Comparison of ENCODE assay signal across 8 cellular contexts in the genomic region with DNA sequence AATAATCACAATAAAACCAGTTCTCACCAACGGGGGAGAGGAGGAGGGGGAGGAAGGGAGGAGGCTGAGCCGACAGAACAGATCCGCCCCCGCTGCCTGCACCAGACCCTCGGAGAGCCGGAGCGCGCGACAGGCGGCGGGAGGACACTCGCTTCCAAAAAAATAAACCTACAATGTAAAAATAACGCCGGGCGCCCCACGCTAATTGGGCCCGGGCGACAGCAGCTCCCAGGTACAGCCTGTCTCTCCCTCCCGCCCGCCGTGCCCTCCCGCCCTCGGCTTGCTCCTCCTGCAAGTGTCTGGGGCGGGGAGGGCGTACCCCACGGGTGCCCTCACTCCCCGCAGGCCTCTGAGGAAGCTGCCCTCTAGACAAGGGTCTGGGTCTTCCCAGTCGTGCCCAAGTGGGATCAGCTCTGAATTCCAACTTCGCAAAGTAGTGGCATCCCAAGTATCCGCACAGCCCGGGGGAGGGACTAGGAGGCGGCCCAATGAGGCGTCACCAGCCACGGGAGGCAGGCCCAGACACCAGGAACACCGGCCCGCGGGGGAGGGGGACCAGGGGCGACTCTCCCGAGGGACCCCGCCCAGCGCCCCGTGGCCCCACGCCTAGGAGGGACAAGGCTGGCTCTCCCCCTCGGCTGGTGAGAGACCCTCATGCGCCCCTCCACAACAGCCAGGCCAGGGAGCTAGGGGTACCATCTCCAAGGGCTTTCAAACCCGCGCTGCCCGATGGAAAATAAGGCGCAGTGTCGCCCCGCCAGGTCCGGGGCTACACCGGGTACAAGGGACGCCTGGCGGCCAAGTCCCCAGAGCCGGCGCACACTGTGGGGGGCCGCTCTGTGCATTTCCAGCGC. TPM values are rescaled to one million over a fixed set of nuclear protein-coding genes. Genes with fewer than 3 reads are reported as not detected.
DNase-seq lines count a peak whose midpoint lies in the region; ATAC-seq and TF ChIP-seq lines count a peak whose summit lies in the region.

No MANE protein-coding gene starts in this region.

- no peaks in the 10 kb centered on the region for H3K27me3 ChIP-seq in endocrine pancreas (ENCODE audit: control insufficient read depth, insufficient read depth, low read length)
- no peaks in the 10 kb centered on the region for H3K27me3 ChIP-seq in mesenchymal stem cell (ENCODE audit: control insufficient read depth in 1 of 2, insufficient read depth in 1 of 2, low read length in 2 of 2)

- peak overlapping the region; percentile 99 for H2BK5ac ChIP-seq in mesenchymal stem cell (ENCODE audit: low read depth, low read length, poor library complexity, severe bottlenecking)

- H2BK15ac ChIP-seq in mesenchymal stem cell (ENCODE audit: low read depth, poor library complexity, severe bottlenecking), result peak overlapping the region; percentile 99

- peak overlapping the region; percentile 91 to 99 for H3K14ac ChIP-seq in mesenchymal stem cell (ENCODE audit: low read length in 2 of 2)

- WGBS in mesenchymal stem cell, result under 1% methylated on average over 49 of the region's 59 CpGs

- no peak overlapping the region for H3K23ac ChIP-seq in mesenchymal stem cell (ENCODE audit: low read length in 2 of 2)

- TF ChIP-seq CTCF in AG10803 (conservative IDR thresholded peaks at IDR 0.05; ENCODE audit: low read length), result no peak

- peak overlapping the region; percentile 75 for H2AK5ac ChIP-seq in mesenchymal stem cell (ENCODE audit: low read length, severe bottlenecking)

- peak overlapping the region; percentile 89 to 97 for H3K4ac ChIP-seq in mesenchymal stem cell (ENCODE audit: low read depth in 1 of 2, low read length in 2 of 2)

- peak overlapping the region; percentile 59 to 92 for H2BK12ac ChIP-seq in mesenchymal stem cell (ENCODE audit: low read length in 2 of 2)

- H3K9ac ChIP-seq in endocrine pancreas (ENCODE audit: control insufficient read depth, insufficient read depth, low read length), result peak overlapping the region; percentile 76
- peak overlapping the region; percentile 89 for H3K9ac ChIP-seq in mesenchymal stem cell (ENCODE audit: low read length)

- peak overlapping the region; percentile 95 to 96 for H3K18ac ChIP-seq in mesenchymal stem cell (ENCODE audit: low read depth in 1 of 2, low read length in 2 of 2)

- H2AFZ ChIP-seq in mesenchymal stem cell (ENCODE audit: low read depth, low read length), result no peak overlapping the region

- H3K9me3 ChIP-seq in endocrine pancreas (ENCODE audit: control insufficient read depth, low read length) (no peaks in the 10 kb centered on the region), mesenchymal stem cell (ENCODE audit: control insufficient read depth, low read length) (no peaks in the 10 kb centered on the region)

- peak overlapping the region; percentile 97 for H2BK120ac ChIP-seq in mesenchymal stem cell (ENCODE audit: low read depth, low read length)

- H3K27ac ChIP-seq in mesenchymal stem cell (ENCODE audit: low read length, poor library complexity, severe bottlenecking), result peak overlapping the region; percentile 94

- H3K4me1 ChIP-seq in endocrine pancreas (ENCODE audit: control insufficient read depth, insufficient read depth, low read length) (no peaks in the 10 kb centered on the region), mesenchymal stem cell (ENCODE audit: control insufficient read depth, insufficient read depth, low read depth, low read length) (peaks cover 44% of the 10 kb centered on the region)

- H3K79me1 ChIP-seq in mesenchymal stem cell (replicated peaks; ENCODE audit: low read length, poor library complexity, severe bottlenecking), result no peaks in the 10 kb centered on the region

- peak overlapping the region; percentile 95 for H4K8ac ChIP-seq in mesenchymal stem cell (ENCODE audit: low read length)

- H3K4me3 ChIP-seq in AG10803 (ENCODE audit: low read length) (peak overlapping the region; percentile 88), endocrine pancreas (ENCODE audit: control insufficient read depth, insufficient read depth, low read length) (no peak overlapping the region), mesenchymal stem cell (ENCODE audit: insufficient read depth in 1 of 2, low read depth in 1 of 2, low read length in 2 of 2) (peak overlapping the region; percentile 88 to 91)

- peak; percentile 70 for DNase-seq in AG10803 (ENCODE audit: low read depth)
- DNase-seq in NCI-H774 (lab: John Stamatoyannopoulos, UW), result peak; percentile 59
- DNase-seq in activated CD8-positive, alpha-beta memory T cell treated with anti-CD3 and anti-CD28 coated beads for 48 hours (ENCODE audit: low read depth in 2 of 3, low spot score in 2 of 3), result peak; percentile 40 to 62 (median 48)
- DNase-seq in mesenchymal stem cell, result peak; percentile 88
- peak; percentile 52 for DNase-seq in stimulated activated CD8-positive, alpha-beta memory T cell treated with anti-CD3 and anti-CD28 coated beads, Interleukin-12 subunit alpha, Interleukin-12 subunit beta, amount 100 ng/mL, for 1 hour (ENCODE audit: low read depth)

- peak overlapping the region; percentile 54 for H3K4me2 ChIP-seq in mesenchymal stem cell (ENCODE audit: low read length, poor library complexity, severe bottlenecking)

- no peaks in the 10 kb centered on the region for H3K36me3 ChIP-seq in endocrine pancreas (ENCODE audit: control insufficient read depth, insufficient read depth, low read length)
- peaks cover 0 to 12% of the 10 kb centered on the region in 2 experiments for H3K36me3 ChIP-seq in mesenchymal stem cell (ENCODE audit: control insufficient read depth in 1 of 2, insufficient read depth in 2 of 2, low read depth in 1 of 2, low read length in 2 of 2)

- peak overlapping the region; percentile 93 for H4K91ac ChIP-seq in mesenchymal stem cell (ENCODE audit: low read length)

- ATAC-seq in GM18909 (IDR thresholded peaks at IDR 0.05; ENCODE audit: poor library complexity, unreplicated experiment), result peak; percentile 41
- peak; percentile 40 for ATAC-seq in HG03280 (IDR thresholded peaks at IDR 0.05; ENCODE audit: unreplicated experiment)

RNA-seq across cellular contexts. Expression of a gene that starts 1.0 kb away (rescaled TPM):
- 120 TPM for polyA plus RNA-seq in mesenchymal stem cell (2013, experiment 1 of 2)
- polyA plus RNA-seq in mesenchymal stem cell (2013, experiment 2 of 2), result 113 TPM
